ENCODE assay signal across 19 cellular contexts in the genomic region with DNA sequence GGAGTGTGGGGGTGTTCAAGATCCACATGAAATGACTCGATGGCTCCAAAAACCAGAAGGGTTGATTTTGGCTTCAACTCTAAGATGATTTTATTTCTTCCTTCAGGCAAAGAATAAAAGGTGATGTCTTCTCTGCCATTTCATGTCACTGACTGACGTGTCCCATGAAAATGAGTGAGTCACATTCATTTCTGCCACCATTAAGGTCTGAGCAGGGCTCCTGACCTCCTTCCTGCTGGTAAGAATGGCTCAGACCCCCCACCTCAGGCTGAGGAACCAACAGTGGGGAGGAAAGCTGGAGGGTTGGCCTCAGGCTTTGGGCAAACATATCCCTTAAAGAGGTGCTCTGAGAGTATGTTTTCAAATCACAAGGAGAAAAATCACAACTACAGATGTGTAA. TPM values are rescaled to one million over a fixed set of nuclear protein-coding genes. Genes with fewer than 3 reads are reported as not detected.
DNase-seq lines count a peak whose midpoint lies in the region; ATAC-seq and TF ChIP-seq lines count a peak whose summit lies in the region.
"Had no signal": no experiment of that assay in that cellular context is flagged by ENCODE, and none has a peak within 500 bp of the region (broad histone marks: within the 10 kb centered on the region; RNA-seq: fewer than 3 reads in every experiment).

No MANE protein-coding gene starts in this region.

- H3K4me1 ChIP-seq in PC-3 (ENCODE audit: insufficient read depth, low read length) = peaks cover 43% of the 10 kb centered on the region
- peaks cover 28% of the 10 kb centered on the region for H3K4me1 ChIP-seq in RWPE2 (ENCODE audit: insufficient read depth, poor library complexity, severe bottlenecking)
- H3K4me1 ChIP-seq in mesenchymal stem cell (ENCODE audit: control insufficient read depth, insufficient read depth, low read depth, low read length) = peaks cover 10% of the 10 kb centered on the region
- H3K4me1 ChIP-seq in ovary (ENCODE audit: insufficient read depth) = no peaks in the 10 kb centered on the region

- H3K9ac ChIP-seq in PC-3 (ENCODE audit: low read length) (no peak overlapping the region), mesenchymal stem cell (ENCODE audit: low read length) (no peak overlapping the region)
- H3K9ac ChIP-seq: GM23248 had no signal

- no peak overlapping the region for H3K23ac ChIP-seq in mesenchymal stem cell (ENCODE audit: low read length in 2 of 2)

- no peaks in the 10 kb centered on the region for H3K79me2 ChIP-seq in PC-3 (ENCODE audit: low read length)

- H2BK12ac ChIP-seq in mesenchymal stem cell (ENCODE audit: low read length in 2 of 2) = no peak overlapping the region

- BruUV-seq in PC-3 (replicated peaks; lab: Mats Ljungman, UMichigan) = no TSS peak

- peak overlapping the region; percentile 57 for H2AK5ac ChIP-seq in mesenchymal stem cell (ENCODE audit: low read length, severe bottlenecking)

- peak; percentile 53 for DNase-seq in Daoy (ENCODE audit: low read depth)
- peak; percentile 26 for DNase-seq in PC-3
- peak; percentile 6 for DNase-seq in RWPE2 (ENCODE audit: low spot score)
- DNase-seq in mesenchymal stem cell = no peak
- DNase-seq in activated CD4-positive, alpha-beta T cell treated with anti-CD3 and anti-CD28 coated beads, Interleukin-2, amount 50 U/mL, for 1 hour = no peak
- no peak for DNase-seq in ovary
- DNase-seq in hypothalamus (lab: John Stamatoyannopoulos, UW) = no peak
- DNase-seq: 8988T; ACHN; C1 segment of cervical spinal cord; Calu3; CD4-positive, alpha-beta memory T cell; COR-L47; DMS53; DMS79 treated with DMSO at 0.1 percent for 48 hours; GM23248; H9 had no signal

- no peak overlapping the region for H3K4ac ChIP-seq in mesenchymal stem cell (ENCODE audit: low read depth in 1 of 2, low read length in 2 of 2)

- no peak overlapping the region for H3K14ac ChIP-seq in mesenchymal stem cell (ENCODE audit: low read length in 2 of 2)

- H2BK5ac ChIP-seq in mesenchymal stem cell (ENCODE audit: low read depth, low read length, poor library complexity, severe bottlenecking) = no peak overlapping the region

- H3K36me3 ChIP-seq in PC-3 (ENCODE audit: low read depth, low read length) = no peaks in the 10 kb centered on the region
- H3K36me3 ChIP-seq in RWPE2 (ENCODE audit: low read depth) = no peaks in the 10 kb centered on the region
- H3K36me3 ChIP-seq in mesenchymal stem cell (ENCODE audit: control insufficient read depth in 1 of 2, insufficient read depth in 2 of 2, low read depth in 1 of 2, low read length in 2 of 2) = no peaks in the 10 kb centered on the region
- H3K36me3 ChIP-seq in ovary = no peaks in the 10 kb centered on the region

- H3K27ac ChIP-seq in PC-3 (ENCODE audit: low read length) = 0 out of 2 replicates have a peak overlapping the region, but pooled peaks have one; percentile 86
- H3K27ac ChIP-seq in RWPE2 (ENCODE audit: poor library complexity, severe bottlenecking) = no peak overlapping the region
- no peak overlapping the region for H3K27ac ChIP-seq in mesenchymal stem cell (ENCODE audit: low read length, poor library complexity, severe bottlenecking)
- no peak overlapping the region for H3K27ac ChIP-seq in ovary
- H3K27ac ChIP-seq: GM23248 had no signal

- POLR2A ChIA-PET in PC-3 (lab: Charles Lee; ENCODE audit: unreplicated experiment) = no interaction called here

- H3F3A ChIP-seq in PC-3 (ENCODE audit: low read length, unreplicated experiment) = no peaks in the 10 kb centered on the region

- no peak overlapping the region for H2BK120ac ChIP-seq in mesenchymal stem cell (ENCODE audit: low read depth, low read length)

- H3K9me3 ChIP-seq in PC-3 (ENCODE audit: low read length) = no peaks in the 10 kb centered on the region
- H3K9me3 ChIP-seq in RWPE2 (ENCODE audit: severe bottlenecking) = no peaks in the 10 kb centered on the region
- no peaks in the 10 kb centered on the region for H3K9me3 ChIP-seq in mesenchymal stem cell (ENCODE audit: control insufficient read depth, low read length)
- H3K9me3 ChIP-seq in ovary = no peaks in the 10 kb centered on the region

- H2AFZ ChIP-seq in PC-3 (ENCODE audit: low read length) = no peak overlapping the region
- H2AFZ ChIP-seq in mesenchymal stem cell (ENCODE audit: low read depth, low read length) = no peak overlapping the region
- H2AFZ ChIP-seq: GM23248 had no signal

- no peak overlapping the region for H2BK15ac ChIP-seq in mesenchymal stem cell (ENCODE audit: low read depth, poor library complexity, severe bottlenecking)

- intact Hi-C loops in PC-3 (cut with micrococcal nuclease) = no loop called here
- intact Hi-C loops in ovary (cut with DNase I) = no loop called here

- H4K8ac ChIP-seq in mesenchymal stem cell (ENCODE audit: low read length) = no peak overlapping the region

- WGBS in mesenchymal stem cell = 84% methylated on average over 2 of the region's 2 CpGs
- WGBS in ovary, 3 donors = 84 to 90% (median 86%) methylated on average over 2 of the region's 2 CpGs

- no peak overlapping the region for H3K18ac ChIP-seq in mesenchymal stem cell (ENCODE audit: low read depth in 1 of 2, low read length in 2 of 2)

- H3K4me3 ChIP-seq in PC-3 (ENCODE audit: low read length) (no peak overlapping the region), RWPE2 (ENCODE audit: severe bottlenecking) (no peak overlapping the region), mesenchymal stem cell (ENCODE audit: insufficient read depth in 1 of 2, low read depth in 1 of 2, low read length in 2 of 2) (no peak overlapping the region), ovary (no peak overlapping the region)
- H3K4me3 ChIP-seq: A549, GM23248 had no signal

- H3K27me3 ChIP-seq in PC-3 (ENCODE audit: low read length) = peaks cover 8% of the 10 kb centered on the region; the same call in 1 of the 2 replicates
- no peaks in the 10 kb centered on the region for H3K27me3 ChIP-seq in RWPE2 (ENCODE audit: insufficient read depth, poor library complexity, severe bottlenecking)
- H3K27me3 ChIP-seq in mesenchymal stem cell (ENCODE audit: control insufficient read depth in 1 of 2, insufficient read depth in 1 of 2, low read length in 2 of 2) = no peaks in the 10 kb centered on the region
- H3K27me3 ChIP-seq in ovary = no peaks in the 10 kb centered on the region

- no peaks in the 10 kb centered on the region for H3K79me1 ChIP-seq in mesenchymal stem cell (replicated peaks; ENCODE audit: low read length, poor library complexity, severe bottlenecking)

- TF ChIP-seq CTCF in PC-3 (conservative IDR thresholded peaks at IDR 0.05; ENCODE audit: low read depth, low read length) (no peak), RWPE2 (IDR thresholded peaks at IDR 0.05; ENCODE audit: poor library complexity, severe bottlenecking) (no peak), ovary (IDR thresholded peaks at IDR 0.05) (no peak)

- no peaks in the 10 kb centered on the region for H3K9me2 ChIP-seq in PC-3 (replicated peaks; ENCODE audit: low read length)

- TF ChIP-seq EP300 in ovary (IDR thresholded peaks at IDR 0.05) = no peak

- H3K4me2 ChIP-seq in PC-3 (ENCODE audit: low read length) = no peak overlapping the region
- H3K4me2 ChIP-seq in mesenchymal stem cell (ENCODE audit: low read length, poor library complexity, severe bottlenecking) = no peak overlapping the region
- H3K4me2 ChIP-seq: A549 had no signal

- CTCF ChIA-PET in PC-3 (lab: Charles Lee) = no interaction called here

- H4K20me1 ChIP-seq in PC-3 (ENCODE audit: low read length) = no peaks in the 10 kb centered on the region

- ATAC-seq in PC-3 (no peak), RWPE2 (ENCODE audit: low read depth) (no peak)
- ATAC-seq: A549, HCT116 had no signal

- H4K91ac ChIP-seq in mesenchymal stem cell (ENCODE audit: low read length) = no peak overlapping the region

- TF ChIP-seq POLR2A in ovary (IDR thresholded peaks at IDR 0.05) = no peak

RNA-seq across cellular contexts. Expression of gene ZNF354A, which starts 53.9 kb away (rescaled TPM):
- total RNA-seq in Daoy (2014; rRNA removed; shearing (Covaris generic)) = 14.5 and 18.8 TPM in 2 replicates
- total RNA-seq in PC-3 (2014; rRNA removed) (16.8 and 29.4 TPM in 2 replicates), ovary (10 to 100 TPM in 5 of 7 donors, 1 to 10 TPM in 2; 7.4 to 13.4 (median 10.8) TPM)
- polyA plus RNA-seq in mesenchymal stem cell (2013, experiment 1 of 2) = 9.4 TPM
- 9.4 TPM for polyA plus RNA-seq in mesenchymal stem cell (2013, experiment 2 of 2)
- polyA plus RNA-seq in ovary = 1 to 10 TPM; 8.1 to 8.9 TPM

Comparison
In these comparisons a context has a peak if more than half of its experiments do, and no peak if none do; other contexts are left out.
1. DNase-seq: peak in Daoy (single experiment), PC-3 (single experiment) and RWPE2 (single experiment); none in mesenchymal stem cell (single experiment), activated CD4-positive, alpha-beta T cell treated with anti-CD3 and anti-CD28 coated beads, Interleukin-2, amount 50 U/mL, for 1 hour (single experiment), ovary (0 of 5) and hypothalamus (0 of 51).